In the genomic region with DNA sequence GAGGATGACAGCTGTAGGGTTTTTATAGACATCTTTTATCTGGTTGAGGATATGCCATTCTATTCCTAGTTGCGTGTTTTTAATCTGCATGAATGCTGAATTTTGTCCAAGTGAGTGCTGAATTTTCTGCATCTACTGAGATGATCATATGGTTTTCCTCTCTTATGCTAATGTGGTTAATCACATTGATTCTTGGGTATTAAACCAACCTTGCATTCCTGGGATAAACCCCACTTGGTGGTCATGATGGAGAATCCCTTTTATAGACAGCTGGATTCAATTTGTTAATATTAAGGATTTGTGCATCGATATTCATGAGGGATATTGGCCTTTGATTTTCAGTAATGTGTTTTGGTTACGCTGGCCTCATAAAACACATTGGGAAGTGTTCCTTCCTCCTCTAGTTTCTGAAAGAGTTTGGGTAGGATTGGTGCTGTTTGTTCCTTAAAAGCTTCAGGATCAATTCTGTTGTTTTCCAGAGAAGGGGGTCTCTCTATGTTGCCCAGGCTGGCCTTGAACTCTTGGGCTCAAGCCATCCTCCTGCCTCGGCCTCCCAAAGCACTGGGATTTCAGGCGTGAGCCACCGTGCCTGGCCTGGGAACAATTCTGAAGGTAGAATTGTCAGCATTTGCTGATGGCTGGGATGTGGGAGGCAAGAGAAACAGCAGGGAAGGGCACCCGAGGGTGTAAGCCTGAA, we compare ENCODE assay signal across 19 cellular contexts. TPM values are rescaled to one million over a fixed set of nuclear protein-coding genes. Genes with fewer than 3 reads are reported as not detected.
A peak's percentile ranks its signal among the peaks of the same experiment; 100 is the strongest.
DNase-seq lines count a peak whose midpoint lies in the region; ATAC-seq and TF ChIP-seq lines count a peak whose summit lies in the region.
"Had no signal": no experiment of that assay in that cellular context is flagged by ENCODE, and none has a peak within 500 bp of the region (broad histone marks: within the 10 kb centered on the region; RNA-seq: fewer than 3 reads in every experiment).

No MANE protein-coding gene starts in this region.

- no peak for DNase-seq in activated naive CD8-positive, alpha-beta T cell treated with anti-CD3 and anti-CD28 coated beads for 36 hours
- DNase-seq in activated naive CD8-positive, alpha-beta T cell treated with anti-CD3 and anti-CD28 coated beads, Interleukin-2, amount 50 U/mL, for 24 hours: no peak
- DNase-seq in memory B cell (ENCODE audit: low spot score in 2 of 2) (no peak), nephron progenitor cell (no peak), DMS153 treated with DMSO at 0.1 percent for 48 hours (lab: John Stamatoyannopoulos, UW; ENCODE audit: unreplicated experiment) (no peak)
- DNase-seq in activated CD4-positive, alpha-beta memory T cell treated with anti-CD3 and anti-CD28 coated beads, Interleukin-2, amount 10 ng/mL, durations not matched to agents 7 days and 5 days: no peak
- DNase-seq: activated effector memory CD4-positive, alpha-beta T cell treated with anti-CD3 and anti-CD28 coated beads, Interleukin-2, amount 50 U/mL, for 16 hours; NCI-H1048; NCI-H187 treated with DMSO at 0.1 percent for 48 hours; stimulated activated CD4-positive, alpha-beta T cell treated with anti-CD3 and anti-CD28 coated beads, Interleukin-12 subunit alpha, Interleukin-12 subunit beta, amount 100 ng/mL, for 4 hours had no signal

- no peak for ATAC-seq in activated naive CD8-positive, alpha-beta T cell treated with anti-CD3 and anti-CD28 coated beads, Interleukin-2, amount 50 U/mL, for 24 hours
- no peak for ATAC-seq in memory B cell (ENCODE audit: low read depth)

- CTCF ChIA-PET in activated CD4-positive, alpha-beta memory T cell treated with anti-CD3 and anti-CD28 coated beads, Interleukin-2, amount 10 ng/mL, durations not matched to agents 7 days and 5 days (lab: Charles Lee): interaction anchor here (0.8 to 1.4 kb wide), 3 partner anchors 20 to 296 kb away, joined by 3 to 4 read pairs (median 3); no protein-coding TSS in a partner anchor

- H3K4me1 Mint-ChIP-seq in activated naive CD8-positive, alpha-beta T cell treated with anti-CD3 and anti-CD28 coated beads for 36 hours: no peaks in the 10 kb centered on the region
- H3K4me1 Mint-ChIP-seq in activated naive CD8-positive, alpha-beta T cell treated with anti-CD3 and anti-CD28 coated beads, Interleukin-2, amount 50 U/mL, for 24 hours: no peaks in the 10 kb centered on the region
- H3K4me1 Mint-ChIP-seq in memory B cell (peaks cover 31% of the 10 kb centered on the region), nephron progenitor cell (peaks cover 28% of the 10 kb centered on the region)
- H3K4me1 Mint-ChIP-seq in activated CD4-positive, alpha-beta memory T cell treated with anti-CD3 and anti-CD28 coated beads, Interleukin-2, amount 10 ng/mL, durations not matched to agents 7 days and 5 days: no peaks in the 10 kb centered on the region

- H3K36me3 Mint-ChIP-seq in activated naive CD8-positive, alpha-beta T cell treated with anti-CD3 and anti-CD28 coated beads for 36 hours: peaks cover 6% of the 10 kb centered on the region
- H3K36me3 Mint-ChIP-seq in activated naive CD8-positive, alpha-beta T cell treated with anti-CD3 and anti-CD28 coated beads, Interleukin-2, amount 50 U/mL, for 24 hours (ENCODE audit: low read depth): no peaks in the 10 kb centered on the region
- H3K36me3 Mint-ChIP-seq in memory B cell (no peaks in the 10 kb centered on the region), nephron progenitor cell (ENCODE audit: low read depth) (peaks cover 5% of the 10 kb centered on the region)
- peaks cover 4% of the 10 kb centered on the region for H3K36me3 Mint-ChIP-seq in activated CD4-positive, alpha-beta memory T cell treated with anti-CD3 and anti-CD28 coated beads, Interleukin-2, amount 10 ng/mL, durations not matched to agents 7 days and 5 days (ENCODE audit: low read depth)

- H3K27me3 Mint-ChIP-seq in activated naive CD8-positive, alpha-beta T cell treated with anti-CD3 and anti-CD28 coated beads for 36 hours: peaks cover 51% of the 10 kb centered on the region
- H3K27me3 Mint-ChIP-seq in activated naive CD8-positive, alpha-beta T cell treated with anti-CD3 and anti-CD28 coated beads, Interleukin-2, amount 50 U/mL, for 24 hours: peaks cover 28% of the 10 kb centered on the region
- peaks cover 2% of the 10 kb centered on the region for H3K27me3 Mint-ChIP-seq in memory B cell
- H3K27me3 Mint-ChIP-seq in activated CD4-positive, alpha-beta memory T cell treated with anti-CD3 and anti-CD28 coated beads, Interleukin-2, amount 10 ng/mL, durations not matched to agents 7 days and 5 days: peaks cover 27% of the 10 kb centered on the region
- H3K27me3 Mint-ChIP-seq in nephron progenitor cell (ENCODE audit: low read depth, poor library complexity): peaks cover 63% of the 10 kb centered on the region

- peaks cover 12% of the 10 kb centered on the region for H3K9me3 Mint-ChIP-seq in activated naive CD8-positive, alpha-beta T cell treated with anti-CD3 and anti-CD28 coated beads for 36 hours
- peaks cover 10% of the 10 kb centered on the region for H3K9me3 Mint-ChIP-seq in activated naive CD8-positive, alpha-beta T cell treated with anti-CD3 and anti-CD28 coated beads, Interleukin-2, amount 50 U/mL, for 24 hours
- H3K9me3 Mint-ChIP-seq in memory B cell (peaks cover 3% of the 10 kb centered on the region), nephron progenitor cell (peaks cover 30% of the 10 kb centered on the region)
- peaks cover 14% of the 10 kb centered on the region for H3K9me3 Mint-ChIP-seq in activated CD4-positive, alpha-beta memory T cell treated with anti-CD3 and anti-CD28 coated beads, Interleukin-2, amount 10 ng/mL, durations not matched to agents 7 days and 5 days

- POLR2A ChIA-PET in activated CD4-positive, alpha-beta memory T cell treated with anti-CD3 and anti-CD28 coated beads, Interleukin-2, amount 10 ng/mL, durations not matched to agents 7 days and 5 days (lab: Charles Lee): interaction anchor here (1.6 kb wide), 1 partner anchor 12 kb away, joined by 7 read pairs; no protein-coding TSS in a partner anchor

- H3K27ac Mint-ChIP-seq in activated naive CD8-positive, alpha-beta T cell treated with anti-CD3 and anti-CD28 coated beads for 36 hours: peak overlapping the region; percentile 56
- H3K27ac Mint-ChIP-seq in activated naive CD8-positive, alpha-beta T cell treated with anti-CD3 and anti-CD28 coated beads, Interleukin-2, amount 50 U/mL, for 24 hours: no peak overlapping the region
- H3K27ac Mint-ChIP-seq in memory B cell: peak overlapping the region; percentile 85
- no peak overlapping the region for H3K27ac Mint-ChIP-seq in activated CD4-positive, alpha-beta memory T cell treated with anti-CD3 and anti-CD28 coated beads, Interleukin-2, amount 10 ng/mL, durations not matched to agents 7 days and 5 days
- no peak overlapping the region for H3K27ac Mint-ChIP-seq in nephron progenitor cell
- H3K27ac Mint-ChIP-seq: H9 had no signal

- H3K4me3 Mint-ChIP-seq in activated naive CD8-positive, alpha-beta T cell treated with anti-CD3 and anti-CD28 coated beads for 36 hours: no peak overlapping the region
- H3K4me3 Mint-ChIP-seq in activated naive CD8-positive, alpha-beta T cell treated with anti-CD3 and anti-CD28 coated beads, Interleukin-2, amount 50 U/mL, for 24 hours: no peak overlapping the region
- H3K4me3 Mint-ChIP-seq in memory B cell: peak overlapping the region; percentile 66
- no peak overlapping the region for H3K4me3 Mint-ChIP-seq in activated CD4-positive, alpha-beta memory T cell treated with anti-CD3 and anti-CD28 coated beads, Interleukin-2, amount 10 ng/mL, durations not matched to agents 7 days and 5 days
- no peak overlapping the region for H3K4me3 Mint-ChIP-seq in nephron progenitor cell

- TF ChIP-seq CTCF in nephron progenitor cell (IDR thresholded peaks at IDR 0.05): no peak

RNA-seq across cellular contexts. Expression of a gene that starts 7.3 kb away (rescaled TPM):
- total RNA-seq in activated naive CD8-positive, alpha-beta T cell treated with anti-CD3 and anti-CD28 coated beads for 36 hours: under 1 TPM in 1 of 2 experiments, not detected in 1; 0.28 TPM
- total RNA-seq in activated CD4-positive, alpha-beta memory T cell treated with anti-CD3 and anti-CD28 coated beads, Interleukin-2, amount 10 ng/mL, durations not matched to agents 7 days and 5 days: under 1 TPM; 0.40 to 0.63 TPM
- total RNA-seq: A172, Calu3, HT1080, LHCN-M2, subcutaneous adipose tissue, ureter had no signal

RNA-seq across cellular contexts. Expression of a gene that starts 13.1 kb away (rescaled TPM):
- total RNA-seq in activated naive CD8-positive, alpha-beta T cell treated with anti-CD3 and anti-CD28 coated beads for 36 hours: 100 to 1,000 TPM; 175 to 187 TPM
- 100 to 1,000 TPM; 110 to 115 TPM for total RNA-seq in activated CD4-positive, alpha-beta memory T cell treated with anti-CD3 and anti-CD28 coated beads, Interleukin-2, amount 10 ng/mL, durations not matched to agents 7 days and 5 days

RNA-seq across cellular contexts. Expression of a gene that starts 13.2 kb away (rescaled TPM):
- total RNA-seq in activated naive CD8-positive, alpha-beta T cell treated with anti-CD3 and anti-CD28 coated beads for 36 hours: 10 to 100 TPM; 47.1 to 53.2 TPM
- total RNA-seq in activated CD4-positive, alpha-beta memory T cell treated with anti-CD3 and anti-CD28 coated beads, Interleukin-2, amount 10 ng/mL, durations not matched to agents 7 days and 5 days: 10 to 100 TPM; 58.9 to 68.2 TPM

RNA-seq across cellular contexts. Expression of a gene that starts 33.3 kb away (rescaled TPM):
- not detected for total RNA-seq in activated naive CD8-positive, alpha-beta T cell treated with anti-CD3 and anti-CD28 coated beads for 36 hours
- under 1 TPM; 0.70 to 0.88 TPM for total RNA-seq in activated CD4-positive, alpha-beta memory T cell treated with anti-CD3 and anti-CD28 coated beads, Interleukin-2, amount 10 ng/mL, durations not matched to agents 7 days and 5 days
- total RNA-seq: Calu3, H9, SK-MEL-5 had no signal

RNA-seq across cellular contexts. Expression of a gene that starts 44.8 kb away (rescaled TPM):
- not detected for total RNA-seq in activated naive CD8-positive, alpha-beta T cell treated with anti-CD3 and anti-CD28 coated beads for 36 hours
- total RNA-seq in activated CD4-positive, alpha-beta memory T cell treated with anti-CD3 and anti-CD28 coated beads, Interleukin-2, amount 10 ng/mL, durations not matched to agents 7 days and 5 days: not detected
- total RNA-seq: A172; Calu3; HT1080; LHCN-M2; SK-MEL-5; subcutaneous adipose tissue; T-helper 2 cell treated with Interferon-gamma antibody and Interleukin-4, amounts not matched to agents 100 ng/mL and 5 ng/mL, for 36 hours; ureter had no signal

Comparison
In these comparisons a context has a peak if more than half of its experiments do, and no peak if none do; other contexts are left out.
1. H3K27ac Mint-ChIP-seq: peak in activated naive CD8-positive, alpha-beta T cell treated with anti-CD3 and anti-CD28 coated beads for 36 hours (single experiment) and memory B cell (single experiment); none in activated naive CD8-positive, alpha-beta T cell treated with anti-CD3 and anti-CD28 coated beads, Interleukin-2, amount 50 U/mL, for 24 hours (single experiment), activated CD4-positive, alpha-beta memory T cell treated with anti-CD3 and anti-CD28 coated beads, Interleukin-2, amount 10 ng/mL, durations not matched to agents 7 days and 5 days (single experiment) and nephron progenitor cell (single experiment).